In the genomic region with DNA sequence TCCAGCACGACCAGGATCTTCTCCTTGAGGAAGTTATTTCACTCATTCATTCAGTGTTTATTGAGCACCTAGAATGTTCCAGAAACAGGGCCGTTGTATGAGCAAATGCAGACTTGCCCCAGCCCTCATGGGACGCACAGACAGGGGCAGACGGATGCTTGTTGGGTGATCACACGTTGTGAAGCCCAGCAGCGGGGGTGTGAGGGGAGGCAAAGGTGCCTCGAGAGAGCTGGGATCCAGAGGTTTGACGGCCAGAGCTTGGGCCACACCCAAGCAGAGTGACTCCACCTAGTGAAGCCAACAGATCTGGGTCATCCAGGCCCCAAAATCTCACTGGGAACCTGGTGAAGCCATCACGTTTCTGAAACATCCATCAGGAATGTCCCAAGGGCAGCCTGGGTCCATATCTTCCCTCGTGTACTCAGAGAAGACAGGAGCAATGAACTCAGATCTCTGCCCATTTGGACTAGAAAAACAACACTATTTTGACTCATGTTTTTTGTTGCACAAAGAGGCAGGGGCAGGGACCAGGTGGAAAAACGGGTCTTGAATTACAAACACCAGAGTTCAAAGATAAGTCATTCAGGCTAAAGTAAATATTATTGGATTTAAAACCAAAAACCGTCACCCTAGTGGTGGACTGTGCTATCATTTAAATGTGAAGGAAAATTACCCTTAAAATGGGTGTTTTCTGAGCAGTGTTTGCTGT, we compare ENCODE assay signal across 1 cellular context.
TF ChIP-seq lines count a peak whose summit lies in the region.

No MANE protein-coding gene starts in this region.

TF ChIP-seq in HepG2, 621 proteins besides CTCF, POLR2A, EP300 and RAD21 (continued from another document and continues in another):
- no peak for TF ChIP-seq SALL2 (CRISPR knock-in tag; IDR thresholded peaks at IDR 0.05)
- TF ChIP-seq ZNF713 (CRISPR knock-in tag; IDR thresholded peaks at IDR 0.05), result no peak
- TF ChIP-seq, protein P1, sequence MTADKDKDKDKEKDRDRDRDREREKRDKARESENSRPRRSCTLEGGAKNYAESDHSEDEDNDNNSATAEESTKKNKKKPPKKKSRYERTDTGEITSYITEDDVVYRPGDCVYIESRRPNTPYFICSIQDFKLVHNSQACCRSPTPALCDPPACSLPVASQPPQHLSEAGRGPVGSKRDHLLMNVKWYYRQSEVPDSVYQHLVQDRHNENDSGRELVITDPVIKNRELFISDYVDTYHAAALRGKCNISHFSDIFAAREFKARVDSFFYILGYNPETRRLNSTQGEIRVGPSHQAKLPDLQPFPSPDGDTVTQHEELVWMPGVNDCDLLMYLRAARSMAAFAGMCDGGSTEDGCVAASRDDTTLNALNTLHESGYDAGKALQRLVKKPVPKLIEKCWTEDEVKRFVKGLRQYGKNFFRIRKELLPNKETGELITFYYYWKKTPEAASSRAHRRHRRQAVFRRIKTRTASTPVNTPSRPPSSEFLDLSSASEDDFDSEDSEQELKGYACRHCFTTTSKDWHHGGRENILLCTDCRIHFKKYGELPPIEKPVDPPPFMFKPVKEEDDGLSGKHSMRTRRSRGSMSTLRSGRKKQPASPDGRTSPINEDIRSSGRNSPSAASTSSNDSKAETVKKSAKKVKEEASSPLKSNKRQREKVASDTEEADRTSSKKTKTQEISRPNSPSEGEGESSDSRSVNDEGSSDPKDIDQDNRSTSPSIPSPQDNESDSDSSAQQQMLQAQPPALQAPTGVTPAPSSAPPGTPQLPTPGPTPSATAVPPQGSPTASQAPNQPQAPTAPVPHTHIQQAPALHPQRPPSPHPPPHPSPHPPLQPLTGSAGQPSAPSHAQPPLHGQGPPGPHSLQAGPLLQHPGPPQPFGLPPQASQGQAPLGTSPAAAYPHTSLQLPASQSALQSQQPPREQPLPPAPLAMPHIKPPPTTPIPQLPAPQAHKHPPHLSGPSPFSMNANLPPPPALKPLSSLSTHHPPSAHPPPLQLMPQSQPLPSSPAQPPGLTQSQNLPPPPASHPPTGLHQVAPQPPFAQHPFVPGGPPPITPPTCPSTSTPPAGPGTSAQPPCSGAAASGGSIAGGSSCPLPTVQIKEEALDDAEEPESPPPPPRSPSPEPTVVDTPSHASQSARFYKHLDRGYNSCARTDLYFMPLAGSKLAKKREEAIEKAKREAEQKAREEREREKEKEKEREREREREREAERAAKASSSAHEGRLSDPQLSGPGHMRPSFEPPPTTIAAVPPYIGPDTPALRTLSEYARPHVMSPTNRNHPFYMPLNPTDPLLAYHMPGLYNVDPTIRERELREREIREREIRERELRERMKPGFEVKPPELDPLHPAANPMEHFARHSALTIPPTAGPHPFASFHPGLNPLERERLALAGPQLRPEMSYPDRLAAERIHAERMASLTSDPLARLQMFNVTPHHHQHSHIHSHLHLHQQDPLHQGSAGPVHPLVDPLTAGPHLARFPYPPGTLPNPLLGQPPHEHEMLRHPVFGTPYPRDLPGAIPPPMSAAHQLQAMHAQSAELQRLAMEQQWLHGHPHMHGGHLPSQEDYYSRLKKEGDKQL (CRISPR knock-in tag; IDR thresholded peaks at IDR 0.05; ENCODE audit: low read depth), result peak; percentile 48; the same call in 1 of the 2 replicates
- TF ChIP-seq ZFX (CRISPR knock-in tag; IDR thresholded peaks at IDR 0.05; ENCODE audit: low read depth), result peak; percentile 61
- 0 out of 2 replicates have a peak, but pooled peaks have one; percentile 20 for TF ChIP-seq ZBTB38 (CRISPR knock-in tag; IDR thresholded peaks at IDR 0.05)
- TF ChIP-seq KDM5B (CRISPR knock-in tag; IDR thresholded peaks at IDR 0.05; ENCODE audit: borderline replicate concordance), result peak; percentile 54; the same call in 1 of the 2 replicates
- TF ChIP-seq ZNF816 (CRISPR knock-in tag; IDR thresholded peaks at IDR 0.05; ENCODE audit: borderline replicate concordance), result 0 out of 2 replicates have a peak, but pooled peaks have one; percentile 78
- TF ChIP-seq, protein P2, sequence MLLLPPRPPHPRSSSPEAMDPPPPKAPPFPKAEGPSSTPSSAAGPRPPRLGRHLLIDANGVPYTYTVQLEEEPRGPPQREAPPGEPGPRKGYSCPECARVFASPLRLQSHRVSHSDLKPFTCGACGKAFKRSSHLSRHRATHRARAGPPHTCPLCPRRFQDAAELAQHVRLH (CRISPR knock-in tag; IDR thresholded peaks at IDR 0.05; ENCODE audit: borderline replicate concordance, low read depth), result peak; percentile 54; the same call in 1 of the 2 replicates
- TF ChIP-seq FOSL1 (CRISPR knock-in tag; IDR thresholded peaks at IDR 0.05; ENCODE audit: borderline replicate concordance), result peak; percentile 51; the same call in 1 of the 2 replicates
- 0 out of 2 replicates have a peak, but pooled peaks have one; percentile 17 for TF ChIP-seq SATB2 (CRISPR knock-in tag; IDR thresholded peaks at IDR 0.05)
- TF ChIP-seq PHF21A (CRISPR knock-in tag; IDR thresholded peaks at IDR 0.05), result peak; percentile 85
- TF ChIP-seq SIN3A (IDR thresholded peaks at IDR 0.05; ENCODE audit: borderline replicate concordance, low read depth, low read length), result peak; percentile 72; the same call in 1 of the 2 replicates
- peak; percentile 75 for TF ChIP-seq HOXA3 (CRISPR knock-in tag; IDR thresholded peaks at IDR 0.05)
- 0 out of 2 replicates have a peak, but pooled peaks have one; percentile 29 for TF ChIP-seq ZNF510 (CRISPR knock-in tag; IDR thresholded peaks at IDR 0.05; ENCODE audit: low read depth)
- peak; percentile 86 for TF ChIP-seq ARID3A (IDR thresholded peaks at IDR 0.05; ENCODE audit: low read depth, low read length)
- peak; percentile 62; the same call in 1 of the 2 replicates for TF ChIP-seq TMF1 (CRISPR knock-in tag; IDR thresholded peaks at IDR 0.05; ENCODE audit: low read depth)
- peak; percentile 93; the same call in 1 of the 2 replicates for TF ChIP-seq ARHGAP35 (CRISPR knock-in tag; IDR thresholded peaks at IDR 0.05; ENCODE audit: borderline replicate concordance)
- TF ChIP-seq GFI1 (CRISPR knock-in tag; IDR thresholded peaks at IDR 0.05; ENCODE audit: borderline replicate concordance), result peak; percentile 84; the same call in 1 of the 2 replicates
- peak; percentile 41; the same call in 1 of the 2 replicates for TF ChIP-seq ZFP90 (CRISPR knock-in tag; IDR thresholded peaks at IDR 0.05; ENCODE audit: borderline replicate concordance)
- peak; percentile 98 for TF ChIP-seq PAXIP1 (CRISPR knock-in tag; conservative IDR thresholded peaks at IDR 0.05)
- TF ChIP-seq CEBPG (CRISPR knock-in tag; IDR thresholded peaks at IDR 0.05), result peak; percentile 80
- TF ChIP-seq, protein P3, sequence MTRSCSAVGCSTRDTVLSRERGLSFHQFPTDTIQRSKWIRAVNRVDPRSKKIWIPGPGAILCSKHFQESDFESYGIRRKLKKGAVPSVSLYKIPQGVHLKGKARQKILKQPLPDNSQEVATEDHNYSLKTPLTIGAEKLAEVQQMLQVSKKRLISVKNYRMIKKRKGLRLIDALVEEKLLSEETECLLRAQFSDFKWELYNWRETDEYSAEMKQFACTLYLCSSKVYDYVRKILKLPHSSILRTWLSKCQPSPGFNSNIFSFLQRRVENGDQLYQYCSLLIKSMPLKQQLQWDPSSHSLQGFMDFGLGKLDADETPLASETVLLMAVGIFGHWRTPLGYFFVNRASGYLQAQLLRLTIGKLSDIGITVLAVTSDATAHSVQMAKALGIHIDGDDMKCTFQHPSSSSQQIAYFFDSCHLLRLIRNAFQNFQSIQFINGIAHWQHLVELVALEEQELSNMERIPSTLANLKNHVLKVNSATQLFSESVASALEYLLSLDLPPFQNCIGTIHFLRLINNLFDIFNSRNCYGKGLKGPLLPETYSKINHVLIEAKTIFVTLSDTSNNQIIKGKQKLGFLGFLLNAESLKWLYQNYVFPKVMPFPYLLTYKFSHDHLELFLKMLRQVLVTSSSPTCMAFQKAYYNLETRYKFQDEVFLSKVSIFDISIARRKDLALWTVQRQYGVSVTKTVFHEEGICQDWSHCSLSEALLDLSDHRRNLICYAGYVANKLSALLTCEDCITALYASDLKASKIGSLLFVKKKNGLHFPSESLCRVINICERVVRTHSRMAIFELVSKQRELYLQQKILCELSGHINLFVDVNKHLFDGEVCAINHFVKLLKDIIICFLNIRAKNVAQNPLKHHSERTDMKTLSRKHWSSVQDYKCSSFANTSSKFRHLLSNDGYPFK (CRISPR knock-in tag; IDR thresholded peaks at IDR 0.05; ENCODE audit: borderline replicate concordance), result peak; percentile 41; the same call in 1 of the 2 replicates
- TF ChIP-seq, protein P4, sequence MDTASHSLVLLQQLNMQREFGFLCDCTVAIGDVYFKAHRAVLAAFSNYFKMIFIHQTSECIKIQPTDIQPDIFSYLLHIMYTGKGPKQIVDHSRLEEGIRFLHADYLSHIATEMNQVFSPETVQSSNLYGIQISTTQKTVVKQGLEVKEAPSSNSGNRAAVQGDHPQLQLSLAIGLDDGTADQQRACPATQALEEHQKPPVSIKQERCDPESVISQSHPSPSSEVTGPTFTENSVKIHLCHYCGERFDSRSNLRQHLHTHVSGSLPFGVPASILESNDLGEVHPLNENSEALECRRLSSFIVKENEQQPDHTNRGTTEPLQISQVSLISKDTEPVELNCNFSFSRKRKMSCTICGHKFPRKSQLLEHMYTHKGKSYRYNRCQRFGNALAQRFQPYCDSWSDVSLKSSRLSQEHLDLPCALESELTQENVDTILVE (CRISPR knock-in tag; IDR thresholded peaks at IDR 0.05), result 0 out of 2 replicates have a peak, but pooled peaks have one; percentile 33
- TF ChIP-seq FOXJ3 (CRISPR knock-in tag; IDR thresholded peaks at IDR 0.05; ENCODE audit: borderline replicate concordance), result peak; percentile 77; the same call in 1 of the 2 replicates
- TF ChIP-seq AGO1 (IDR thresholded peaks at IDR 0.05; ENCODE audit: low read depth, low read length, poor library complexity, severe bottlenecking), result no peak
- TF ChIP-seq, protein P5, sequence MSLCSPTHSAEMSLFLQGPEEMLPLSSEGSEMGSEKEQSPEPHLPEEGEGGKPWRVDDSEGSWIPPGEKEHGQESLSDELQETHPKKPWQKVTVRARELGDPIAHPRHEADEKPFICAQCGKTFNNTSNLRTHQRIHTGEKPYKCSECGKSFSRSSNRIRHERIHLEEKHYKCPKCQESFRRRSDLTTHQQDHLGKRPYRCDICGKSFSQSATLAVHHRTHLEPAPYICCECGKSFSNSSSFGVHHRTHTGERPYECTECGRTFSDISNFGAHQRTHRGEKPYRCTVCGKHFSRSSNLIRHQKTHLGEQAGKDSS (CRISPR knock-in tag; IDR thresholded peaks at IDR 0.05; ENCODE audit: borderline replicate concordance, low read depth), result peak; percentile 67; the same call in 1 of the 2 replicates
- no peak for TF ChIP-seq TEAD2 (CRISPR knock-in tag; IDR thresholded peaks at IDR 0.05)
- TF ChIP-seq ZNF446 (CRISPR knock-in tag; IDR thresholded peaks at IDR 0.05), result no peak
- TF ChIP-seq ZNF598 (CRISPR knock-in tag; IDR thresholded peaks at IDR 0.05; ENCODE audit: borderline replicate concordance), result peak; percentile 85; the same call in 1 of the 2 replicates
- TF ChIP-seq KMT2A (CRISPR knock-in tag; IDR thresholded peaks at IDR 0.05), result peak; percentile 67; the same call in 1 of the 2 replicates
- no peak for TF ChIP-seq NFE2L1 (CRISPR knock-in tag; IDR thresholded peaks at IDR 0.05; ENCODE audit: borderline replicate concordance)
- no peak for TF ChIP-seq ZFAT (CRISPR knock-in tag; conservative IDR thresholded peaks at IDR 0.05)
- no peak for TF ChIP-seq JARID2 (CRISPR knock-in tag; IDR thresholded peaks at IDR 0.05; ENCODE audit: insufficient replicate concordance)
- peak; percentile 59; the same call in 1 of the 2 replicates for TF ChIP-seq ARID2 (CRISPR knock-in tag; IDR thresholded peaks at IDR 0.05; ENCODE audit: borderline replicate concordance)
- TF ChIP-seq FOXK2 (IDR thresholded peaks at IDR 0.05), result peak; percentile 72
- TF ChIP-seq SOX6 (IDR thresholded peaks at IDR 0.05), result no peak
- peak; percentile 93 for TF ChIP-seq SOX6 (CRISPR knock-in tag; IDR thresholded peaks at IDR 0.05)
- no peak for TF ChIP-seq ZNF660 (CRISPR knock-in tag; IDR thresholded peaks at IDR 0.05; ENCODE audit: borderline replicate concordance, low read depth)
